Comparison of ENCODE assay signal across 9 cellular contexts in the genomic region with DNA sequence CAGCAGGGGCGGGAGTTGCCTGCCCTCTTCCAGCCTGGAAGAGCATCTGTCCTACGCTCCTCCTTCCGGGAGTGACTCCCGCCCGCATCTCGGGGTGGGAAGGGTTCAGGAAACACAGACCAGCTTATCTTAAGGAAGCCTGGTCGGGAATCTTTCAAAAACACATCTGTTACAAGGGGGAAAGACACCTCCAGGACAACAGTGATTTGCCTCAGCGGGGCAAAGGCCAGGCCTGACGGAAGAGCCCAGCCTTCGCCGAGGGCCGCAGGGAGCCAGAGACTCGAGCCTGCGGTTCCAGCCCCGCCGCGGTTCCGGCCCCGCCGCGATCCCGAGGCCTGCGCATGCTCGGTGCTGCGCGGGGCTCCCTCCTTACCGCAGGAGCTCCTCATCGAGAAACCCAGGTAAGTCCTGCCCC. TPM values are rescaled to one million over a fixed set of nuclear protein-coding genes. Genes with fewer than 3 reads are reported as not detected.
A peak's percentile ranks its signal among the peaks of the same experiment; 100 is the strongest.
DNase-seq lines count a peak whose midpoint lies in the region; ATAC-seq and TF ChIP-seq lines count a peak whose summit lies in the region.
"Had no signal": no experiment of that assay in that cellular context is flagged by ENCODE, and none has a peak within 500 bp of the region (broad histone marks: within the 10 kb centered on the region; RNA-seq: fewer than 3 reads in every experiment).

No MANE protein-coding gene starts in this region.

- H3K4me2 ChIP-seq in SK-N-SH, result no peak overlapping the region

- TF ChIP-seq CTCF in fibroblast of pulmonary artery (IDR thresholded peaks at IDR 0.05; ENCODE audit: low read length, missing control alignments) (no peak), SK-N-SH (IDR thresholded peaks at IDR 0.05) (no peak)

- no peak for TF ChIP-seq EP300 in SK-N-SH (IDR thresholded peaks at IDR 0.05; ENCODE audit: borderline replicate concordance in 1 of 2, low read depth in 1 of 2, low read length in 1 of 2)

- H3F3A ChIP-seq in SK-N-SH (replicated peaks; ENCODE audit: insufficient read depth), result no peaks in the 10 kb centered on the region

- TF ChIP-seq RAD21 in SK-N-SH (IDR thresholded peaks at IDR 0.05; ENCODE audit: low read length), result no peak

- CTCF ChIA-PET in SK-N-SH (lab: Yijun Ruan, JAX), result interaction anchor here (1.1 kb wide), 1 partner anchor 254 kb away, joined by 3 read pairs; no protein-coding TSS in a partner anchor

- H2AFZ ChIP-seq in SK-N-SH (ENCODE audit: low read depth), result no peak overlapping the region

- H3K4me1 Mint-ChIP-seq in activated T-cell treated with anti-CD3 and anti-CD28 coated beads, Interleukin-2, amount 50 U/mL, for 4 hours (ENCODE audit: low read depth), result peaks cover 12% of the 10 kb centered on the region

- no peaks in the 10 kb centered on the region for H4K20me1 ChIP-seq in SK-N-SH (ENCODE audit: insufficient read depth)

- no peaks in the 10 kb centered on the region for H3K4me1 ChIP-seq in SK-N-SH (ENCODE audit: control insufficient read depth in 1 of 2, insufficient read depth in 2 of 2, low read depth in 1 of 2, low read length in 1 of 2)

- no peaks in the 10 kb centered on the region for H3K9me3 Mint-ChIP-seq in activated T-cell treated with anti-CD3 and anti-CD28 coated beads, Interleukin-2, amount 50 U/mL, for 4 hours

- peak; percentile 29 to 51 for ATAC-seq in activated T-cell treated with anti-CD3 and anti-CD28 coated beads, Interleukin-2, amount 50 U/mL, for 4 hours
- ATAC-seq in HG02885 (IDR thresholded peaks at IDR 0.05; ENCODE audit: poor library complexity, unreplicated experiment) (no peak), HG03571 (IDR thresholded peaks at IDR 0.05; ENCODE audit: unreplicated experiment) (no peak)

- H3K4me3 ChIP-seq in fibroblast of pulmonary artery (replicated peaks; ENCODE audit: low read depth, low read length) (peak overlapping the region; percentile 28), skin epidermis (peak overlapping the region; percentile 11 to 36 (median 28)), SK-N-SH (ENCODE audit: low read depth in 2 of 2, low read length in 1 of 2) (no peak overlapping the region)
- H3K4me3 ChIP-seq: SJSA1 had no signal

- H3K79me2 ChIP-seq in SK-N-SH (ENCODE audit: insufficient read depth), result no peaks in the 10 kb centered on the region

- POLR2A ChIA-PET in SK-N-SH (lab: Yijun Ruan, JAX), result no interaction called here

- DNase-seq in EL (peak; percentile 16), fibroblast of pulmonary artery (ENCODE audit: low read depth) (no peak), SK-N-SH (no peak), NCI-H146 (lab: John Stamatoyannopoulos, UW) (no peak)
- DNase-seq in activated T-cell treated with anti-CD3 and anti-CD28 coated beads, Interleukin-2, amount 50 U/mL, for 4 hours, result peak; percentile 11

- H3K9me3 ChIP-seq in SK-N-SH, result no peaks in the 10 kb centered on the region
- H3K9me3 ChIP-seq: SJSA1 had no signal

- no peaks in the 10 kb centered on the region for H3K27me3 Mint-ChIP-seq in activated T-cell treated with anti-CD3 and anti-CD28 coated beads, Interleukin-2, amount 50 U/mL, for 4 hours (ENCODE audit: low read depth)

- no peaks in the 10 kb centered on the region for H3K36me3 Mint-ChIP-seq in activated T-cell treated with anti-CD3 and anti-CD28 coated beads, Interleukin-2, amount 50 U/mL, for 4 hours (ENCODE audit: insufficient read depth)

- H3K27ac ChIP-seq in skin epidermis, result peak overlapping the region in 14 of 21 experiments; percentile 36 to 78 (median 64)
- H3K27ac ChIP-seq in SK-N-SH (ENCODE audit: low read depth in 2 of 2, low read length in 1 of 2), result no peak overlapping the region
- H3K27ac ChIP-seq: SJSA1 had no signal

- no peaks in the 10 kb centered on the region for H3K9me2 ChIP-seq in SK-N-SH

- WGBS in SK-N-SH (ENCODE audit: low lambda C conversion rate), result 67% methylated on average over 28 of the region's 28 CpGs

- no peaks in the 10 kb centered on the region for H3K27me3 ChIP-seq in SK-N-SH (ENCODE audit: insufficient read depth)
- H3K27me3 ChIP-seq: SJSA1 had no signal

- H3K9ac ChIP-seq in SK-N-SH, result no peak overlapping the region

- H3K4me3 Mint-ChIP-seq in activated T-cell treated with anti-CD3 and anti-CD28 coated beads, Interleukin-2, amount 50 U/mL, for 4 hours, result peak overlapping the region; percentile 21

- H3K36me3 ChIP-seq in SK-N-SH (replicated peaks in 1 of 2; ENCODE audit: control insufficient read depth in 1 of 2, insufficient read depth in 2 of 2, low read length in 1 of 2), result no peaks in the 10 kb centered on the region
- H3K36me3 ChIP-seq: SJSA1 had no signal

TF ChIP-seq in SK-N-SH, 30 proteins besides CTCF, POLR2A, EP300 and RAD21:
- TF ChIP-seq SIN3A (IDR thresholded peaks at IDR 0.05; ENCODE audit: borderline replicate concordance, low read depth, low read length) (no peak), CHD2 (IDR thresholded peaks at IDR 0.05; ENCODE audit: low read length, partially characterized antibody) (no peak), MEF2A (IDR thresholded peaks at IDR 0.05; ENCODE audit: borderline replicate concordance, low read depth) (no peak)

RNA-seq across cellular contexts. Expression of gene TGIF1, which starts 38.1 kb away (rescaled TPM):
- total RNA-seq in activated T-cell treated with anti-CD3 and anti-CD28 coated beads, Interleukin-2, amount 50 U/mL, for 4 hours, result 10 to 100 TPM; 19.8 to 35.0 (median 34.8) TPM
- polyA plus RNA-seq in SK-N-SH (2012; rRNA removed), result 82.3 and 113 TPM in 2 replicates
- 78.8 and 86.9 TPM in 2 replicates for polyA plus RNA-seq in SK-N-SH (2012; cell fraction: cytosol; rRNA removed)
- 121 and 190 TPM in 2 replicates for polyA plus RNA-seq in SK-N-SH (2012; cell fraction: nucleus; rRNA removed)

Comparison
In these comparisons a context has a peak if more than half of its experiments do, and no peak if none do; other contexts are left out.
1. DNase-seq: peak in EL (single experiment) and activated T-cell treated with anti-CD3 and anti-CD28 coated beads, Interleukin-2, amount 50 U/mL, for 4 hours (single experiment); none in fibroblast of pulmonary artery (single experiment), SK-N-SH (single experiment) and NCI-H146 (single experiment).
2. ATAC-seq: peak in activated T-cell treated with anti-CD3 and anti-CD28 coated beads, Interleukin-2, amount 50 U/mL, for 4 hours (2 of 2); none in HG02885 (single experiment) and HG03571 (single experiment).
3. H3K4me3 ChIP-seq: peak in fibroblast of pulmonary artery (single experiment) and skin epidermis (7 of 7); none in SK-N-SH (0 of 2).
4. H3K27ac ChIP-seq: peak in skin epidermis (14 of 21); none in SK-N-SH (0 of 2).